In the genomic region with DNA sequence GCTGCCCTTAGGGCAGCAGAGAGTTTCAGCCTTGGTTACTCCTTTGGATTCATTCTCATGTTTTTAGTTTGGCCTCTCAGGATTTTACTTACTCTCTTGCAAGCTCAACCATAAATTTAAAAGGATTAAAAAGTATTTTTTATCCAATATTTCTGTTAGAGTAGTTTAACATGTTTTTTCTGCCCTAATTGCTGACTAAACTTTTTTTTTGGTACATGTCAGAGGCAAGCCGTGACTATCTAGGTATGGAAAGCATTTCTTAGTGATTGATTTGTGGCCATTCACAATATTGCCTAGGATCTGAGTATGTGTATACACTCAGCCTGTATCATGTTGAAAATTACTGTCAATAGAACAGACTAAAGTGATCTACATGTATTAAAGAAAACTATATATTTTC, we compare ENCODE assay signal across 33 cellular contexts.
"Had no signal": no experiment of that assay in that cellular context is flagged by ENCODE, and none has a peak within 500 bp of the region (broad histone marks: within the 10 kb centered on the region; RNA-seq: fewer than 3 reads in every experiment).

No MANE protein-coding gene starts in this region.

- DNase-seq: activated CD4-positive, alpha-beta memory T cell treated with anti-CD3 and anti-CD28 coated beads for 36 hours; activated CD4-positive, alpha-beta T cell treated with anti-CD3 and anti-CD28 coated beads for 4 hours; activated CD8-positive, alpha-beta memory T cell treated with anti-CD3 and anti-CD28 coated beads, Interleukin-2, amount 50 U/mL, for 4 hours; activated gamma-delta T cell treated with Interleukin-2 at 50 U/mL for 16 hours; activated naive CD4-positive, alpha-beta T cell treated with anti-CD3 and anti-CD28 coated beads, Interleukin-2, amount 50 U/mL, for 16 hours; activated T-cell treated with anti-CD3 and anti-CD28 coated beads, Interleukin-2, amount 50 U/mL, for 1 hour; amygdala; cerebellar nuclear complex; dorsolateral prefrontal cortex; foreskin fibroblast; head of caudate nucleus; hippocampal formation; left cardiac atrium; left ventricle myocardium superior; ovary; psoas muscle; stimulated activated CD4-positive, alpha-beta T cell treated with anti-CD3 and anti-CD28 coated beads, Interleukin-1b, Interleukin-23, amount 100 ng/mL, for 48 hours; stimulated activated CD4-positive, alpha-beta T cell treated with anti-CD3 and anti-CD28 coated beads, Interleukin-4, amount 100 ng/mL, for 4 hours; stimulated activated CD8-positive, alpha-beta memory T cell treated with anti-CD3 and anti-CD28 coated beads, Interleukin-4, amount 100 ng/mL, for 48 hours; stimulated activated naive CD8-positive, alpha-beta T cell treated with anti-CD3 and anti-CD28 coated beads, Interleukin-15, amount 100 ng/mL, for 72 hours; substantia nigra; T-helper 9 cell; upper lobe of right lung had no signal

- FAIRE-seq: keratinocyte, TTC549 had no signal

- H3K4me2 ChIP-seq: smooth muscle cell had no signal

- H3K9me3 Mint-ChIP-seq: activated CD4-positive, alpha-beta memory T cell treated with anti-CD3 and anti-CD28 coated beads for 36 hours; stimulated activated memory B cell treated with anti-CD40 and anti-IgM and Interleukin-4, amounts not matched to agents 10 μg/mL and 1 μg/mL and 100 μg/mL, for 72 hours; stimulated activated naive CD8-positive, alpha-beta T cell treated with anti-CD3 and anti-CD28 coated beads, Interleukin-15, amount 100 ng/mL, for 72 hours; T-helper 1 cell treated with Interleukin-12 subunit alpha and Interleukin-12 subunit beta and Interleukin-4 antibody, amounts not matched to agents 30 μg/mL and 1 μg/mL, for 36 hours had no signal

- H3K4me3 ChIP-seq: coronary artery, dorsolateral prefrontal cortex, ovary, psoas muscle, smooth muscle cell, upper lobe of right lung had no signal

- H3K4me3 Mint-ChIP-seq: activated CD4-positive, alpha-beta memory T cell treated with anti-CD3 and anti-CD28 coated beads for 36 hours; nephron; stimulated activated memory B cell treated with anti-CD40 and anti-IgM and Interleukin-4, amounts not matched to agents 10 μg/mL and 1 μg/mL and 100 μg/mL, for 72 hours; stimulated activated naive CD8-positive, alpha-beta T cell treated with anti-CD3 and anti-CD28 coated beads, Interleukin-15, amount 100 ng/mL, for 72 hours; T-helper 1 cell treated with Interleukin-12 subunit alpha and Interleukin-12 subunit beta and Interleukin-4 antibody, amounts not matched to agents 30 μg/mL and 1 μg/mL, for 36 hours had no signal

- H3K27ac ChIP-seq: coronary artery, dorsolateral prefrontal cortex, neutrophil, ovary, psoas muscle, upper lobe of right lung, VCaP had no signal

- ATAC-seq: esophagus mucosa; left cardiac atrium; left ventricle myocardium superior; psoas muscle; stimulated activated memory B cell treated with anti-CD40 and anti-IgM and Interleukin-4, amounts not matched to agents 10 μg/mL and 1 μg/mL and 100 μg/mL, for 72 hours; stimulated activated naive CD8-positive, alpha-beta T cell treated with anti-CD3 and anti-CD28 coated beads, Interleukin-15, amount 100 ng/mL, for 72 hours; upper lobe of right lung had no signal

- H3K27ac Mint-ChIP-seq: activated CD4-positive, alpha-beta memory T cell treated with anti-CD3 and anti-CD28 coated beads for 36 hours; nephron; stimulated activated memory B cell treated with anti-CD40 and anti-IgM and Interleukin-4, amounts not matched to agents 10 μg/mL and 1 μg/mL and 100 μg/mL, for 72 hours; stimulated activated naive CD8-positive, alpha-beta T cell treated with anti-CD3 and anti-CD28 coated beads, Interleukin-15, amount 100 ng/mL, for 72 hours; T-helper 1 cell treated with Interleukin-12 subunit alpha and Interleukin-12 subunit beta and Interleukin-4 antibody, amounts not matched to agents 30 μg/mL and 1 μg/mL, for 36 hours had no signal

- H3K4me1 ChIP-seq: psoas muscle, upper lobe of right lung had no signal

- H3K4me1 Mint-ChIP-seq: nephron had no signal

- H3K27me3 ChIP-seq: dorsolateral prefrontal cortex, neutrophil, ovary, upper lobe of right lung had no signal

- H3K36me3 Mint-ChIP-seq: stimulated activated memory B cell treated with anti-CD40 and anti-IgM and Interleukin-4, amounts not matched to agents 10 μg/mL and 1 μg/mL and 100 μg/mL, for 72 hours had no signal

- H3K36me3 ChIP-seq: ovary, upper lobe of right lung had no signal

- H3K9me3 ChIP-seq: neutrophil, ovary, psoas muscle, upper lobe of right lung had no signal

- H3K27me3 Mint-ChIP-seq: activated CD4-positive, alpha-beta memory T cell treated with anti-CD3 and anti-CD28 coated beads for 36 hours; stimulated activated memory B cell treated with anti-CD40 and anti-IgM and Interleukin-4, amounts not matched to agents 10 μg/mL and 1 μg/mL and 100 μg/mL, for 72 hours; stimulated activated naive CD8-positive, alpha-beta T cell treated with anti-CD3 and anti-CD28 coated beads, Interleukin-15, amount 100 ng/mL, for 72 hours had no signal
